1 cellular context compared by ENCODE assay signal in the genomic region with DNA sequence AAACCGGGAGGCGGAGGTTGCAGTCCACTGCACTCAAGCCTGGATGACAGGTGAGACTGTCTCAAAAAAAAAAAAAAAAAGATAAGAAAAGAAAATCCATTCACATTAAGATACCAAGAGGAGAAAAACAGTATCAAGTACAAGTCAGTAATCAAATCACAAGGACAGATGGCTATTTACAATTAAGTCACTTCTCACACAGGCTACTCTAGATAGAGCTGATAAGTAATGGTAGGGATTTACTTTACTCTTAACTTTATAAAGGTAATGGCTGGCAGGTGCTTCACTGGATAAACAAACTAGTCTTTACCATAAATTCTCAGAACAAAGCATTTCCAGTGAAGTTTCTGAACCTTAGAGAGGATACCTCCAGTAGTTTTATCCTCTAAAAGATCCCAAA.
A peak's percentile ranks its signal among the peaks of the same experiment; 100 is the strongest.
TF ChIP-seq lines count a peak whose summit lies in the region.

No MANE protein-coding gene starts in this region.

TF ChIP-seq in HepG2, 621 proteins besides CTCF, POLR2A, EP300 and RAD21:
- TF ChIP-seq ATF3 (CRISPR knock-in tag; IDR thresholded peaks at IDR 0.05): no peak
- no peak for TF ChIP-seq RARG (CRISPR knock-in tag; IDR thresholded peaks at IDR 0.05; ENCODE audit: low read depth)
- 0 out of 2 replicates have a peak, but pooled peaks have one; percentile 24 for TF ChIP-seq RBFOX2 (IDR thresholded peaks at IDR 0.05; ENCODE audit: low read depth, low read length)
